8 cellular contexts compared by ENCODE assay signal in the genomic region with DNA sequence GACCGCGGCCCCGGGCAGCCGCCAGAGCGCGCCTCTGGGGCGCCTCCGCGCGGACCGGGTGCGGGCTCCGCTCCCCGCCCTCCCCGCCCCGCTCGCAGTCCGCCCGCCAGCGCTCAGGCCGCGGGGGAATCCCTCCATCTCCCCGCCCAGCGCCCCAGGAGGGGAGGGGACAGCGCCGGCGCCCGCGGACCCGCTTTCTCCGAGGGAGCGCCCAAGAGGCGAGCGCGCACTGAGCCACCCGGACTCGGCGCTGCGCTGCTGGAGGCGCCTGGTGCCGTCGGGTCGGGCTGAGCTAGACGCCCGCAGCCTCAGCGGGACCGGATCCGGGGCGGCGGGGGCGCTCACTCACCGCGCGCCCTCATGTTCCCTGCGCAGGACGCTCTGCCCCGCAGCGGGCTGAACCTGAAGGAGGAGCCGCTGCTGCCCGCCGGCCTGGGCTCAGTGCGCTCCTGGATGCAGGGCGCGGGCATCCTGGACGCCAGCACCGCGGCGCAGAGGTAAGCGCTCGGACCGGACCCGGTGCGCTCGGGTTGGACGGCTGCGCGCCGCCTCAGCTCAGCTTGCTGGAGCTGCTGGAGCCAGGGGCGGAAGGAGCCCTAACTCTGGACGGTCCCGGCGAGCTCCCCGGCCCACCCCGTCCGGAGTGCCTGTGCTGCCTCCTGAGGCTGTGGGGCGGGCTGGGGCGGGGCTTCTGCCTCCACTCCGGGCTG. TPM values are rescaled to one million over a fixed set of nuclear protein-coding genes. Genes with fewer than 3 reads are reported as not detected.
DNase-seq lines count a peak whose midpoint lies in the region; ATAC-seq, FAIRE-seq and TF ChIP-seq lines count a peak whose summit lies in the region.

No MANE protein-coding gene starts in this region.

- H3K27ac ChIP-seq in A549 = peak overlapping the region; percentile 23 to 86
- no peak overlapping the region for H3K27ac ChIP-seq in HUES48 (ENCODE audit: low read depth, low read length)
- H3K27ac ChIP-seq in effector memory CD4-positive, alpha-beta T cell (ENCODE audit: insufficient read depth, low read length, poor library complexity, severe bottlenecking) = no peak overlapping the region
- H3K27ac ChIP-seq in substantia nigra (ENCODE audit: low read depth, low read length, poor library complexity, severe bottlenecking) = no peak overlapping the region

- TF ChIP-seq RAD21 in A549 (conservative IDR thresholded peaks at IDR 0.05 in 1 of 2, IDR thresholded peaks at IDR 0.05 in 1 of 2) = no peak

- no peak overlapping the region for H3K27ac Mint-ChIP-seq in activated CD4-positive, alpha-beta T cell treated with anti-CD3 and anti-CD28 coated beads, Interleukin-2, amount 10 ng/mL, durations not matched to agents 24 days and 14 days
- no peak overlapping the region for H3K27ac Mint-ChIP-seq in naive B cell

- ATAC-seq in A549 = peak; percentile 44 to 61
- peak; percentile 60 to 63 for ATAC-seq in naive B cell (ENCODE audit: low read depth in 2 of 2)
- ATAC-seq in HG03108 (IDR thresholded peaks at IDR 0.05; ENCODE audit: unreplicated experiment) = no peak

- WGBS in A549 (ENCODE audit: missing lambda C conversion rate) = 29% methylated on average over 15 of the region's 88 CpGs

- no peaks in the 10 kb centered on the region for H3K36me3 ChIP-seq in HUES48 (ENCODE audit: control insufficient read depth, insufficient read depth, low read length)
- H3K36me3 ChIP-seq in effector memory CD4-positive, alpha-beta T cell (ENCODE audit: control insufficient read depth, insufficient read depth, low read length) = no peaks in the 10 kb centered on the region

- no peak for TF ChIP-seq POLR2A in A549 (IDR thresholded peaks at IDR 0.05; ENCODE audit: low read length)

- H3K9me3 Mint-ChIP-seq in activated CD4-positive, alpha-beta T cell treated with anti-CD3 and anti-CD28 coated beads, Interleukin-2, amount 10 ng/mL, durations not matched to agents 24 days and 14 days = no peaks in the 10 kb centered on the region
- H3K9me3 Mint-ChIP-seq in naive B cell = peaks cover 0 to 2% (median 0%) of the 10 kb centered on the region in 7 donors

- no peak for TF ChIP-seq EP300 in A549 (IDR thresholded peaks at IDR 0.05)

- peak; percentile 31 for TF ChIP-seq CTCF in A549 (IDR thresholded peaks at IDR 0.05)

- H3K4me1 ChIP-seq in A549 (peaks cover 8% of the 10 kb centered on the region; the same call in 1 of the 3 replicates), HUES48 (ENCODE audit: control insufficient read depth, insufficient read depth, low read length) (peaks cover 25% of the 10 kb centered on the region)
- H3K4me1 ChIP-seq in effector memory CD4-positive, alpha-beta T cell (ENCODE audit: control insufficient read depth, insufficient read depth, low read length, poor library complexity, severe bottlenecking) = peaks cover 8% of the 10 kb centered on the region

- no peaks in the 10 kb centered on the region for H3K9me3 ChIP-seq in A549
- H3K9me3 ChIP-seq in HUES48 (ENCODE audit: control insufficient read depth, insufficient read depth, low read length) = no peaks in the 10 kb centered on the region
- H3K9me3 ChIP-seq in effector memory CD4-positive, alpha-beta T cell (ENCODE audit: control insufficient read depth, low read length) = no peaks in the 10 kb centered on the region

- DNase-seq in A549 (ENCODE audit: low read depth in 1 of 2, low spot score in 1 of 2) = peak; percentile 35 to 44
- peak; percentile 87 for DNase-seq in activated CD4-positive, alpha-beta T cell treated with anti-CD3 and anti-CD28 coated beads, Interleukin-2, amount 10 ng/mL, durations not matched to agents 24 days and 14 days
- peak; percentile 36 to 41 (median 38) for DNase-seq in effector memory CD4-positive, alpha-beta T cell
- peak; percentile 35 for DNase-seq in naive B cell
- DNase-seq in substantia nigra (lab: John Stamatoyannopoulos, UW) = peak in 33 of 49 donors; percentile 4 to 74 (median 28)
- no peak for DNase-seq in NCI-H524 treated with DMSO at 0.1 percent for 48 hours (lab: John Stamatoyannopoulos, UW)

- peaks cover 56% of the 10 kb centered on the region for H3K27me3 Mint-ChIP-seq in activated CD4-positive, alpha-beta T cell treated with anti-CD3 and anti-CD28 coated beads, Interleukin-2, amount 10 ng/mL, durations not matched to agents 24 days and 14 days
- H3K27me3 Mint-ChIP-seq in naive B cell = peaks cover 53 to 76% (median 71%) of the 10 kb centered on the region in 3 donors

- H3K9ac ChIP-seq in HUES48 (ENCODE audit: low read depth, low read length) = no peak overlapping the region

- peaks cover 91% of the 10 kb centered on the region for H3K27me3 ChIP-seq in HUES48 (ENCODE audit: control insufficient read depth, insufficient read depth, low read length)
- H3K27me3 ChIP-seq in effector memory CD4-positive, alpha-beta T cell (replicated peaks; ENCODE audit: control insufficient read depth, insufficient read depth, low read length, poor library complexity, severe bottlenecking) = peaks cover 21% of the 10 kb centered on the region

- FAIRE-seq in A549 (lab: Jason Lieb, UNC) = no peak

- H3K36me3 Mint-ChIP-seq in activated CD4-positive, alpha-beta T cell treated with anti-CD3 and anti-CD28 coated beads, Interleukin-2, amount 10 ng/mL, durations not matched to agents 24 days and 14 days (ENCODE audit: low read depth) = peaks cover 6% of the 10 kb centered on the region
- peaks cover 0 to 8% of the 10 kb centered on the region in 2 donors for H3K36me3 Mint-ChIP-seq in naive B cell

- POLR2A ChIA-PET in A549 (lab: Yijun Ruan, JAX) = interaction anchor here (1.3 to 2.0 kb wide), 2 partner anchors 42 to 223 kb away, joined by 4 to 5 read pairs; a partner anchor contains a TSS

- H3K4me1 Mint-ChIP-seq in activated CD4-positive, alpha-beta T cell treated with anti-CD3 and anti-CD28 coated beads, Interleukin-2, amount 10 ng/mL, durations not matched to agents 24 days and 14 days = peaks cover 20% of the 10 kb centered on the region
- peaks cover 0 to 15% (median 14%) of the 10 kb centered on the region in 3 donors for H3K4me1 Mint-ChIP-seq in naive B cell

- intact Hi-C loops in activated CD4-positive, alpha-beta T cell treated with anti-CD3 and anti-CD28 coated beads, Interleukin-2, amount 10 ng/mL, durations not matched to agents 24 days and 14 days (cut with micrococcal nuclease) = loop anchor here (10.0 kb wide), 1 partner anchor 291 kb away; no protein-coding TSS in a partner anchor

- CTCF ChIA-PET in A549 (lab: Yijun Ruan, JAX) = interaction anchor here (0.6 to 2.0 kb wide), 8 partner anchors 9 to 241 kb away, joined by 3 to 9 read pairs (median 4); no protein-coding TSS in a partner anchor

- H3K4me3 Mint-ChIP-seq in activated CD4-positive, alpha-beta T cell treated with anti-CD3 and anti-CD28 coated beads, Interleukin-2, amount 10 ng/mL, durations not matched to agents 24 days and 14 days = no peak overlapping the region
- H3K4me3 Mint-ChIP-seq in naive B cell = peak overlapping the region in 4 of 8 donors; percentile 2 to 50 (median 26)

- peak overlapping the region; percentile 88 for H3K4me3 ChIP-seq in A549
- H3K4me3 ChIP-seq in HUES48 (ENCODE audit: low read depth, low read length) = peak overlapping the region; percentile 41; the same call in 1 of the 2 replicates
- no peak overlapping the region for H3K4me3 ChIP-seq in effector memory CD4-positive, alpha-beta T cell (ENCODE audit: insufficient read depth, low read depth, low read length, poor library complexity, severe bottlenecking)

- peak overlapping the region; percentile 90 for H3K4me2 ChIP-seq in A549

TF ChIP-seq in A549, 52 proteins besides CTCF, POLR2A, EP300 and RAD21:
- peak; percentile 46; the same call in 1 of the 2 replicates for TF ChIP-seq RNF2 (IDR thresholded peaks at IDR 0.05; ENCODE audit: borderline replicate concordance, low read depth)
- TF ChIP-seq JUN (IDR thresholded peaks at IDR 0.05) = peak in 1 of 2 experiments; percentile 56; a peak in 1 of 5 replicates
- no peak for TF ChIP-seq NR3C1 (IDR thresholded peaks at IDR 0.05)
- TF ChIP-seq SREBF2 (IDR thresholded peaks at IDR 0.05) = no peak

RNA-seq across cellular contexts. Expression of a gene that starts 0.9 kb away (rescaled TPM):
- 2.2 and 2.9 TPM in 2 replicates for polyA plus RNA-seq in A549 (2011; rRNA removed)
- polyA plus RNA-seq in A549 (2012; cell fraction: cytosol; rRNA removed) = 1.1 and 1.8 TPM in 2 replicates
- polyA plus RNA-seq in A549 (2012; cell fraction: nucleus; rRNA removed) = 7.8 and 8.6 TPM in 2 replicates
- 1.5 to 3.2 TPM (median 2.8 TPM) in 3 replicates for polyA plus RNA-seq in A549 (2017; fragmentation: RNase III; extraction: RNeasy Plus Mini Kit Qiagen cat#74134 plus additional on column Dnase treatment)
- polyA minus RNA-seq in A549 (2011; rRNA and poly(A)+ RNA removed) = 2.6 and 4.5 TPM in 2 replicates
- total RNA-seq in activated CD4-positive, alpha-beta T cell treated with anti-CD3 and anti-CD28 coated beads, Interleukin-2, amount 10 ng/mL, durations not matched to agents 24 days and 14 days = 7.3 and 7.6 TPM in 2 replicates
- polyA plus RNA-seq in naive B cell (ENCODE audit: low read depth in 6 of 6) = under 1 TPM in 1 of 6 donors, not detected in 5; 0.28 TPM

RNA-seq across cellular contexts. Expression of a gene that starts 29.4 kb away (rescaled TPM):
- 188 and 200 TPM in 2 replicates for polyA plus RNA-seq in A549 (2011; rRNA removed)
- 252 and 259 TPM in 2 replicates for polyA plus RNA-seq in A549 (2012; cell fraction: cytosol; rRNA removed)
- polyA plus RNA-seq in A549 (2012; cell fraction: nucleus; rRNA removed) = 494 and 609 TPM in 2 replicates
- 141 to 154 TPM (median 149 TPM) in 3 replicates for polyA plus RNA-seq in A549 (2017; fragmentation: RNase III; extraction: RNeasy Plus Mini Kit Qiagen cat#74134 plus additional on column Dnase treatment)
- 164 and 170 TPM in 2 replicates for polyA minus RNA-seq in A549 (2011; rRNA and poly(A)+ RNA removed)
- 121 and 127 TPM in 2 replicates for total RNA-seq in activated CD4-positive, alpha-beta T cell treated with anti-CD3 and anti-CD28 coated beads, Interleukin-2, amount 10 ng/mL, durations not matched to agents 24 days and 14 days
- 100 to 1,000 TPM; 110 to 149 (median 128) TPM for polyA plus RNA-seq in naive B cell (ENCODE audit: low read depth in 6 of 6)

RNA-seq across cellular contexts. Expression of a gene that starts 41.0 kb away (rescaled TPM):
- polyA plus RNA-seq in A549 (2011; rRNA removed) (471 and 571 TPM in 2 replicates), A549 (2017; fragmentation: RNase III; extraction: RNeasy Plus Mini Kit Qiagen cat#74134 plus additional on column Dnase treatment) (658 to 761 TPM (median 681 TPM) in 3 replicates), naive B cell (ENCODE audit: low read depth in 6 of 6) (100 to 1,000 TPM in 3 of 6 donors, 10 to 100 TPM in 3; 67.7 to 115 (median 95.8) TPM)
- polyA plus RNA-seq in A549 (2012; cell fraction: cytosol; rRNA removed) = 493 and 522 TPM in 2 replicates
- 926 and 1,083 TPM in 2 replicates for polyA plus RNA-seq in A549 (2012; cell fraction: nucleus; rRNA removed)
- polyA minus RNA-seq in A549 (2011; rRNA and poly(A)+ RNA removed) = 526 and 546 TPM in 2 replicates
- total RNA-seq in activated CD4-positive, alpha-beta T cell treated with anti-CD3 and anti-CD28 coated beads, Interleukin-2, amount 10 ng/mL, durations not matched to agents 24 days and 14 days = 884 and 899 TPM in 2 replicates

Comparison
In these comparisons a context has a peak if more than half of its experiments do, and no peak if none do; other contexts are left out.
1. H3K27ac ChIP-seq: peak in A549 (2 of 2); none in HUES48 (single experiment), effector memory CD4-positive, alpha-beta T cell (single experiment) and substantia nigra (single experiment).
2. RNA of a gene that starts 41.0 kb away (polyA plus RNA-seq): 471 to 1,083 TPM in A549; 67.7 to 115 TPM in naive B cell; every median in the first group is over 4 times any median in the second.